Comparison of ENCODE assay signal across 1 cellular context in genomic region chr16:22233050-22233405, GRCh38.
TF ChIP-seq lines count a peak whose summit lies in the region.

No MANE protein-coding gene starts in this region.

TF ChIP-seq in HEK293, 187 proteins besides CTCF, POLR2A, EP300 and RAD21 (continued from another document):
- TF ChIP-seq ZSCAN4 (tag by site-specific recombination; IDR thresholded peaks at IDR 0.05) (no peak), ZNF362 (tag by site-specific recombination; IDR thresholded peaks at IDR 0.05) (no peak), ZNF610 (tag by site-specific recombination; IDR thresholded peaks at IDR 0.05; ENCODE audit: borderline replicate concordance) (peak; percentile 3; the same call in 1 of the 2 replicates), ZBTB1 (tag by site-specific recombination; IDR thresholded peaks at IDR 0.05) (no peak), ZNF239 (tag by site-specific recombination; IDR thresholded peaks at IDR 0.05) (no peak), ZFP37 (tag by site-specific recombination; IDR thresholded peaks at IDR 0.05) (no peak), ZNF626 (tag by site-specific recombination; IDR thresholded peaks at IDR 0.05) (no peak), ZNF585B (tag by site-specific recombination; IDR thresholded peaks at IDR 0.05) (no peak), ZNF132 (tag by site-specific recombination; IDR thresholded peaks at IDR 0.05; ENCODE audit: borderline replicate concordance) (no peak), YY1 (tag by site-specific recombination; IDR thresholded peaks at IDR 0.05) (no peak), ZNF510 (tag by site-specific recombination; IDR thresholded peaks at IDR 0.05; ENCODE audit: insufficient replicate concordance) (no peak), SCRT2 (tag by site-specific recombination; IDR thresholded peaks at IDR 0.05) (no peak), MYNN (tag by site-specific recombination; IDR thresholded peaks at IDR 0.05; ENCODE audit: borderline replicate concordance) (no peak), SP7 (tag by site-specific recombination; IDR thresholded peaks at IDR 0.05) (0 out of 2 replicates have a peak, but pooled peaks have one; percentile 33), TRIM28 (IDR thresholded peaks at IDR 0.05; ENCODE audit: borderline replicate concordance, low read length) (no peak), PRDM6 (tag by site-specific recombination; IDR thresholded peaks at IDR 0.05) (peak; percentile 78; the same call in 1 of the 2 replicates), ZNF148 (tag by site-specific recombination; IDR thresholded peaks at IDR 0.05; ENCODE audit: borderline replicate concordance) (no peak), ZNF416 (tag by site-specific recombination; IDR thresholded peaks at IDR 0.05) (no peak), SP3 (tag by site-specific recombination; IDR thresholded peaks at IDR 0.05) (no peak), ZNF701 (tag by site-specific recombination; IDR thresholded peaks at IDR 0.05) (no peak), BCL11A (tag by site-specific recombination; IDR thresholded peaks at IDR 0.05; ENCODE audit: low read depth) (no peak), GFI1B (tag by site-specific recombination; IDR thresholded peaks at IDR 0.05) (no peak), HIC1 (tag by site-specific recombination; IDR thresholded peaks at IDR 0.05) (no peak), ZEB2 (tag by site-specific recombination; IDR thresholded peaks at IDR 0.05) (0 out of 2 replicates have a peak, but pooled peaks have one; percentile 0), KLF1 (tag by site-specific recombination; IDR thresholded peaks at IDR 0.05) (no peak), IKZF3 (tag by site-specific recombination; IDR thresholded peaks at IDR 0.05) (no peak; the same call in 1 of the 2 replicates), ZBTB20 (tag by site-specific recombination; IDR thresholded peaks at IDR 0.05) (0 out of 2 replicates have a peak, but pooled peaks have one; percentile 1)
TF ChIP-seq in HEK293: peak in this region for 6.
